15 cellular contexts compared by ENCODE assay signal in the genomic region with DNA sequence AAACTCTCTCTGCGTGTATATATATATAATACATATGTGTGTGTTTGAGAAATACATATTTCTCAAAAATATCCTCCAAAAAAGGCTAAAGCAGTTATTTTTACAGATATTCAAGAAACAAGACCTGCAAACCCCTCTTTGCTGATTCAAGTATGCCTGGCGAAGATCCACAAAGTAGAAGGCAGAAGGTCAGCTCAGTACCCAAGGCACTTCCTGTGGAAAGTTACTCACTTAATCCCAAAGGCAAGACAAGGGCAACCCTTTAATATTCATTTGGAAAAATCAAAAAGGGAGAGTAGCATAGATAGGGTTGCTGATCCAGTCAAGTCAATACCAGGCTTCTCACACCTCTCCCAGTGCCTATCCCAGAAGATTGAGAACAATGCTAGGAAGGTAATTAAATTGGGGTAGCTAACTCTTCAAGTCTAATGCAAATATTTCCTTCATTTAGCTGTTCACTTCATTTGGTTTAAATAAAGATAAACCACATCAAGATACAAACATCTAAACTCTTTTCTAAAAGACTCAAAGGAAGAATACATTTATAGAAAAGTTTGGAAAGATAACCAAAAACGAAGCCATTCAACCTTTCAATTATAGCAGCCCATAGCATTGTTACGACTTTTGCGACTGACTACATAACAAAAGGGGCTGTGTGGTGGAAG. TPM values are rescaled to one million over a fixed set of nuclear protein-coding genes. Genes with fewer than 3 reads are reported as not detected.
DNase-seq lines count a peak whose midpoint lies in the region; ATAC-seq and TF ChIP-seq lines count a peak whose summit lies in the region.
"Had no signal": no experiment of that assay in that cellular context is flagged by ENCODE, and none has a peak within 500 bp of the region (broad histone marks: within the 10 kb centered on the region; RNA-seq: fewer than 3 reads in every experiment).

No MANE protein-coding gene starts in this region.

- ATAC-seq in natural killer cell: no peak
- no peak for ATAC-seq in natural killer cell treated with Interleukin-12 subunit alpha and Interleukin-12 subunit beta and Interleukin-15 and Interleukin-18, amount 100 ng/mL, for 72 hours
- ATAC-seq in naive thymus-derived CD4-positive, alpha-beta T cell: no peak
- no peak for ATAC-seq in lower lobe of right lung

- DNase-seq in natural killer cell: no peak
- no peak for DNase-seq in natural killer cell treated with Interleukin-12 subunit alpha and Interleukin-12 subunit beta and Interleukin-15 and Interleukin-18, amount 100 ng/mL, for 72 hours (ENCODE audit: low spot score)
- no peak for DNase-seq in activated naive CD8-positive, alpha-beta T cell treated with anti-CD3 and anti-CD28 coated beads for 36 hours
- peak; percentile 38 for DNase-seq in iris pigment epithelial cell (ENCODE audit: low read depth)
- no peak for DNase-seq in uterus
- DNase-seq in naive thymus-derived CD4-positive, alpha-beta T cell: no peak
- DNase-seq in lower lobe of right lung: no peak
- DNase-seq in HEK293T (ENCODE audit: extremely low spot score): no peak
- DNase-seq: activated CD4-positive, CD25-positive, alpha-beta regulatory T cell; left cardiac atrium; NCI-H1694; stimulated activated CD4-positive, alpha-beta T cell treated with anti-CD3 and anti-CD28 coated beads, Interleukin-1b, Interleukin-23, amount 100 ng/mL, for 48 hours; trophoblast cell had no signal

- no peak overlapping the region for H3K4me3 Mint-ChIP-seq in natural killer cell
- no peak overlapping the region for H3K4me3 Mint-ChIP-seq in natural killer cell treated with Interleukin-12 subunit alpha and Interleukin-12 subunit beta and Interleukin-15 and Interleukin-18, amount 100 ng/mL, for 72 hours
- no peak overlapping the region for H3K4me3 Mint-ChIP-seq in activated naive CD8-positive, alpha-beta T cell treated with anti-CD3 and anti-CD28 coated beads for 36 hours
- H3K4me3 Mint-ChIP-seq in naive thymus-derived CD4-positive, alpha-beta T cell: no peak overlapping the region

- peak overlapping the region; percentile 45 to 51 for H3K27ac Mint-ChIP-seq in natural killer cell
- peak overlapping the region in 1 of 2 donors; percentile 39 for H3K27ac Mint-ChIP-seq in natural killer cell treated with Interleukin-12 subunit alpha and Interleukin-12 subunit beta and Interleukin-15 and Interleukin-18, amount 100 ng/mL, for 72 hours
- H3K27ac Mint-ChIP-seq in activated naive CD8-positive, alpha-beta T cell treated with anti-CD3 and anti-CD28 coated beads for 36 hours: peak overlapping the region; percentile 52
- H3K27ac Mint-ChIP-seq in naive thymus-derived CD4-positive, alpha-beta T cell: peak overlapping the region in 3 of 9 donors; percentile 26 to 52 (median 48)

- CTCF ChIA-PET in naive thymus-derived CD4-positive, alpha-beta T cell (lab: Charles Lee): no interaction called here
- CTCF ChIA-PET in HEK293T (lab: Yijun Ruan, JAX): no interaction called here

- peaks cover 7 to 8% of the 10 kb centered on the region in 2 donors for H3K4me1 Mint-ChIP-seq in natural killer cell
- peaks cover 2 to 7% of the 10 kb centered on the region in 2 donors for H3K4me1 Mint-ChIP-seq in natural killer cell treated with Interleukin-12 subunit alpha and Interleukin-12 subunit beta and Interleukin-15 and Interleukin-18, amount 100 ng/mL, for 72 hours (ENCODE audit: low read depth in 2 of 2)
- H3K4me1 Mint-ChIP-seq in activated naive CD8-positive, alpha-beta T cell treated with anti-CD3 and anti-CD28 coated beads for 36 hours: peaks cover 25% of the 10 kb centered on the region
- H3K4me1 Mint-ChIP-seq in naive thymus-derived CD4-positive, alpha-beta T cell: peaks cover 3 to 32% (median 21%) of the 10 kb centered on the region in 7 donors

- intact Hi-C loops in natural killer cell (cut with micrococcal nuclease) (loop anchor here (10.0 kb wide), 1 partner anchor 425 kb away; a partner anchor contains a TSS), uterus (cut with DNase I; ENCODE audit: low total_unique reads) (no loop called here), lower lobe of right lung (cut with DNase I) (no loop called here)
- intact Hi-C loops in naive thymus-derived CD4-positive, alpha-beta T cell (cut with micrococcal nuclease): loop anchor here in 1 of 2 donors (10.0 kb wide), 3 partner anchors 145 to 925 kb away; a partner anchor contains a TSS

- H3K4me3 ChIP-seq in uterus (no peak overlapping the region), lower lobe of right lung (no peak overlapping the region)
- H3K4me3 ChIP-seq in naive thymus-derived CD4-positive, alpha-beta T cell (ENCODE audit: low read length): no peak overlapping the region
- H3K4me3 ChIP-seq: hepatocyte had no signal

- no peak for TF ChIP-seq POLR2A in uterus (IDR thresholded peaks at IDR 0.05)

- H3K36me3 ChIP-seq in uterus: no peaks in the 10 kb centered on the region
- peaks cover 8 to 28% (median 10%) of the 10 kb centered on the region in 3 experiments for H3K36me3 ChIP-seq in naive thymus-derived CD4-positive, alpha-beta T cell (ENCODE audit: control insufficient read depth in 2 of 3, insufficient read depth in 3 of 3, low read length in 3 of 3)
- H3K36me3 ChIP-seq in lower lobe of right lung: peaks cover 71% of the 10 kb centered on the region

- no peaks in the 10 kb centered on the region for H3K9me3 ChIP-seq in uterus
- H3K9me3 ChIP-seq in naive thymus-derived CD4-positive, alpha-beta T cell (ENCODE audit: control insufficient read depth in 2 of 3, low read length in 3 of 3): no peaks in the 10 kb centered on the region
- no peaks in the 10 kb centered on the region for H3K9me3 ChIP-seq in lower lobe of right lung

- POLR2A ChIA-PET in naive thymus-derived CD4-positive, alpha-beta T cell (lab: Charles Lee): no interaction called here
- POLR2A ChIA-PET in HEK293T (lab: Yijun Ruan, JAX): no interaction called here

- no peaks in the 10 kb centered on the region for H3K27me3 Mint-ChIP-seq in natural killer cell (ENCODE audit: low read depth in 2 of 2)
- H3K27me3 Mint-ChIP-seq in natural killer cell treated with Interleukin-12 subunit alpha and Interleukin-12 subunit beta and Interleukin-15 and Interleukin-18, amount 100 ng/mL, for 72 hours: no peaks in the 10 kb centered on the region
- no peaks in the 10 kb centered on the region for H3K27me3 Mint-ChIP-seq in activated naive CD8-positive, alpha-beta T cell treated with anti-CD3 and anti-CD28 coated beads for 36 hours
- H3K27me3 Mint-ChIP-seq in naive thymus-derived CD4-positive, alpha-beta T cell: no peaks in the 10 kb centered on the region

- H3K27ac ChIP-seq in uterus (peak overlapping the region; percentile 16 to 65), lower lobe of right lung (no peak overlapping the region)
- H3K27ac ChIP-seq in naive thymus-derived CD4-positive, alpha-beta T cell (ENCODE audit: low read depth, low read length): no peak overlapping the region
- H3K27ac ChIP-seq: hepatocyte had no signal

- H3K36me3 Mint-ChIP-seq in natural killer cell: peaks cover 7% of the 10 kb centered on the region
- H3K36me3 Mint-ChIP-seq in natural killer cell treated with Interleukin-12 subunit alpha and Interleukin-12 subunit beta and Interleukin-15 and Interleukin-18, amount 100 ng/mL, for 72 hours: peaks cover 11% of the 10 kb centered on the region
- H3K36me3 Mint-ChIP-seq in activated naive CD8-positive, alpha-beta T cell treated with anti-CD3 and anti-CD28 coated beads for 36 hours: peaks cover 34% of the 10 kb centered on the region
- H3K36me3 Mint-ChIP-seq in naive thymus-derived CD4-positive, alpha-beta T cell: peaks cover 0 to 36% (median 10%) of the 10 kb centered on the region in 5 donors

- TF ChIP-seq CTCF in natural killer cell (IDR thresholded peaks at IDR 0.05) (no peak), uterus (IDR thresholded peaks at IDR 0.05) (no peak), lower lobe of right lung (IDR thresholded peaks at IDR 0.05) (no peak)

- H3K27me3 ChIP-seq in uterus (no peaks in the 10 kb centered on the region), lower lobe of right lung (ENCODE audit: low read depth) (no peaks in the 10 kb centered on the region)
- no peaks in the 10 kb centered on the region for H3K27me3 ChIP-seq in naive thymus-derived CD4-positive, alpha-beta T cell (ENCODE audit: control insufficient read depth in 2 of 2, insufficient read depth in 2 of 2, low read length in 2 of 2)
- H3K27me3 ChIP-seq: hepatocyte had no signal

- H3K4me1 ChIP-seq in uterus: no peaks in the 10 kb centered on the region
- H3K4me1 ChIP-seq in naive thymus-derived CD4-positive, alpha-beta T cell (ENCODE audit: control insufficient read depth in 2 of 2, insufficient read depth in 2 of 2, low read length in 2 of 2): peaks cover 0 to 1% of the 10 kb centered on the region in 2 donors
- H3K4me1 ChIP-seq in lower lobe of right lung: peaks cover 13% of the 10 kb centered on the region

- no peaks in the 10 kb centered on the region for H3K9me3 Mint-ChIP-seq in natural killer cell
- no peaks in the 10 kb centered on the region for H3K9me3 Mint-ChIP-seq in natural killer cell treated with Interleukin-12 subunit alpha and Interleukin-12 subunit beta and Interleukin-15 and Interleukin-18, amount 100 ng/mL, for 72 hours
- no peaks in the 10 kb centered on the region for H3K9me3 Mint-ChIP-seq in activated naive CD8-positive, alpha-beta T cell treated with anti-CD3 and anti-CD28 coated beads for 36 hours
- no peaks in the 10 kb centered on the region for H3K9me3 Mint-ChIP-seq in naive thymus-derived CD4-positive, alpha-beta T cell

RNA-seq across cellular contexts. Expression of a gene that starts 7.2 kb away (rescaled TPM):
- total RNA-seq in natural killer cell (10 to 100 TPM; 35.6 to 44.8 (median 40.6) TPM), uterus (10 to 100 TPM in 2 of 4 donors, 1 to 10 TPM in 2; 3.1 to 56.5 (median 23.1) TPM), lower lobe of right lung (54.4 TPM)
- 10 to 100 TPM; 98.7 to 99.9 TPM for total RNA-seq in natural killer cell treated with Interleukin-12 subunit alpha and Interleukin-12 subunit beta and Interleukin-15 and Interleukin-18, amount 100 ng/mL, for 72 hours
- 10 to 100 TPM; 79.5 to 85.9 TPM for total RNA-seq in activated naive CD8-positive, alpha-beta T cell treated with anti-CD3 and anti-CD28 coated beads for 36 hours
- total RNA-seq in naive thymus-derived CD4-positive, alpha-beta T cell: 10 to 100 TPM; 25.6 to 55.0 (median 34.8) TPM
- polyA plus RNA-seq in naive thymus-derived CD4-positive, alpha-beta T cell: 10 to 100 TPM; 35.7 to 60.8 TPM

RNA-seq across cellular contexts. Expression of a gene that starts 9.6 kb away (rescaled TPM):
- total RNA-seq in natural killer cell (1 to 10 TPM; 6.2 to 8.0 (median 7.9) TPM), uterus (10 to 100 TPM in 1 of 4 donors, 1 to 10 TPM in 3; 4.9 to 35.3 (median 7.9) TPM), lower lobe of right lung (1.5 TPM)
- total RNA-seq in natural killer cell treated with Interleukin-12 subunit alpha and Interleukin-12 subunit beta and Interleukin-15 and Interleukin-18, amount 100 ng/mL, for 72 hours: 1 to 10 TPM; 3.6 to 4.1 TPM
- total RNA-seq in activated naive CD8-positive, alpha-beta T cell treated with anti-CD3 and anti-CD28 coated beads for 36 hours: 1 to 10 TPM; 1.6 to 2.0 TPM
- total RNA-seq in naive thymus-derived CD4-positive, alpha-beta T cell: 1 to 10 TPM; 2.0 to 6.0 (median 4.4) TPM
- polyA plus RNA-seq in naive thymus-derived CD4-positive, alpha-beta T cell: 1 to 10 TPM; 3.9 TPM
- total RNA-seq: NCI-H460 had no signal

RNA-seq across cellular contexts. Expression of a gene that starts 32.8 kb away (rescaled TPM):
- total RNA-seq in natural killer cell (under 1 TPM in 1 of 3 donors, not detected in 2; 0.14 TPM), uterus (10 to 100 TPM in 3 of 4 donors, 1 to 10 TPM in 1; 9.1 to 58.4 (median 28.5) TPM), lower lobe of right lung (9.0 TPM)
- total RNA-seq in natural killer cell treated with Interleukin-12 subunit alpha and Interleukin-12 subunit beta and Interleukin-15 and Interleukin-18, amount 100 ng/mL, for 72 hours: not detected
- under 1 TPM; 0.28 to 0.47 TPM for total RNA-seq in activated naive CD8-positive, alpha-beta T cell treated with anti-CD3 and anti-CD28 coated beads for 36 hours
- total RNA-seq in naive thymus-derived CD4-positive, alpha-beta T cell: under 1 TPM in 2 of 5 experiments, not detected in 3; 0.13 to 0.32 TPM
- under 1 TPM in 1 of 2 donors, not detected in 1; 0.17 TPM for polyA plus RNA-seq in naive thymus-derived CD4-positive, alpha-beta T cell
- total RNA-seq: NCI-H460 had no signal
- polyA plus RNA-seq: hepatocyte had no signal

Comparison
In these comparisons a context has a peak if more than half of its experiments do, and no peak if none do; other contexts are left out.
1. H3K27ac ChIP-seq: peak in uterus (2 of 2); none in naive thymus-derived CD4-positive, alpha-beta T cell (single experiment) and lower lobe of right lung (single experiment).